Comparison of ENCODE assay signal across 23 cellular contexts in the genomic region with DNA sequence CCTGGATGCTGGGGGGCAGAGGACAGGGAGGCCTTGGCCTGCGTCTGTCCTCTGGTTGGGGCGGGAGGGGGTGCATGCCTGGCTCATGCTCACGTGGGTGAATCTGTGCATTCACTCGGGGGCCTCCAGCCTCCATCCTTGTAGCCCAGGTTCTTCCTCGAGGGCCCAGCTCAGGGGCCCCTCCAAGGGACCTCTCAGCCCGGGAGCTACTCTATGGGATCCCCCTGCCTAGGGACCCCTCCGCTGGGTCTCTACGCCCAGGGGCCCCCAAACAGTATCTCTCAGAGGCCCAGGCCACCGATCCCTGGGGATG. TPM values are rescaled to one million over a fixed set of nuclear protein-coding genes. Genes with fewer than 3 reads are reported as not detected.
A peak's percentile ranks its signal among the peaks of the same experiment; 100 is the strongest.
DNase-seq lines count a peak whose midpoint lies in the region; ATAC-seq, FAIRE-seq and TF ChIP-seq lines count a peak whose summit lies in the region.
"Had no signal": no experiment of that assay in that cellular context is flagged by ENCODE, and none has a peak within 500 bp of the region (broad histone marks: within the 10 kb centered on the region; RNA-seq: fewer than 3 reads in every experiment).

No MANE protein-coding gene starts in this region.

- dilution Hi-C loops in endothelial cell of umbilical vein (cut with MboI; ENCODE audit: extremely low pct_ligation_motif_present, low sequenced_read_pairs), result no loop called here

- no peak overlapping the region for H3K4me2 ChIP-seq in endothelial cell of umbilical vein (ENCODE audit: insufficient read depth, low read length)
- H3K4me2 ChIP-seq: A549 had no signal

- H3K36me3 Mint-ChIP-seq in nephron progenitor cell (ENCODE audit: low read depth), result no peaks in the 10 kb centered on the region
- H3K36me3 Mint-ChIP-seq: IgD-negative memory B cell; stimulated activated memory B cell treated with anti-CD40 and anti-IgM and Interleukin-4, amounts not matched to agents 10 μg/mL and 1 μg/mL and 100 μg/mL, for 72 hours had no signal

- POLR2A ChIA-PET in A673 (lab: Charles Lee; ENCODE audit: low non-redundant PET) (no interaction called here), endothelial cell of umbilical vein (lab: Charles Lee) (no interaction called here)

- H3K27me3 Mint-ChIP-seq in nephron progenitor cell (ENCODE audit: low read depth, poor library complexity), result peaks cover 29% of the 10 kb centered on the region

- H3K9ac ChIP-seq in HUES64 (ENCODE audit: low read depth, low read length), result peak overlapping the region; percentile 56
- H3K9ac ChIP-seq in endothelial cell of umbilical vein (replicated peaks; ENCODE audit: extremely low read depth, insufficient read depth, low read length), result no peak overlapping the region

- DNase-seq in A673 (ENCODE audit: low spot score), result no peak
- DNase-seq in endothelial cell of umbilical vein (ENCODE audit: low read depth, low spot score), result no peak
- no peak for DNase-seq in nephron progenitor cell
- DNase-seq in germinal center (ENCODE audit: low spot score), result no peak
- DNase-seq in medulla oblongata (ENCODE audit: extremely low spot score), result no peak
- no peak for DNase-seq in ureter (ENCODE audit: low spot score)
- DNase-seq: activated CD4-positive, alpha-beta T cell treated with anti-CD3 and anti-CD28 coated beads, Interleukin-2, amount 10 ng/mL, durations not matched to agents 7 days and 5 days; activated gamma-delta T cell treated with Interleukin-2 at 50 U/mL for 16 hours; CD4-positive, alpha-beta T cell; GOT3; MG63; NCI-H345; NK-92 treated with Interleukin-12 subunit alpha and Interleukin-12 subunit beta, amount 100 ng/mL, for 24 hours had no signal

- 30% methylated on average over 9 of the region's 9 CpGs for WGBS in HUES64

- H3K4me3 ChIP-seq in A673 (ENCODE audit: low read depth, low read length, poor library complexity, severe bottlenecking), result peak overlapping the region; percentile 19
- H3K4me3 ChIP-seq in HUES64 (ENCODE audit: low read length), result peak overlapping the region; percentile 59
- H3K4me3 ChIP-seq in endothelial cell of umbilical vein (replicated peaks in 1 of 3; ENCODE audit: insufficient read depth in 1 of 3, low read depth in 1 of 3, low read length in 3 of 3), result no peak overlapping the region
- H3K4me3 ChIP-seq: A549, ascending aorta, MG63, tibial nerve had no signal

- H3K27me3 ChIP-seq in A673 (replicated peaks; ENCODE audit: insufficient read depth, low read depth, low read length, poor library complexity) (no peaks in the 10 kb centered on the region), HUES64 (ENCODE audit: insufficient read depth, low read length) (0 out of 2 replicates have a peak, but pooled peaks cover 4% of the 10 kb centered on the region), endothelial cell of umbilical vein (ENCODE audit: control insufficient read depth in 2 of 2, insufficient read depth in 2 of 2, low read length in 2 of 2) (peaks cover 0 to 5% of the 10 kb centered on the region in 2 experiments)
- H3K27me3 ChIP-seq: ascending aorta, MG63 had no signal

- H4K20me1 ChIP-seq in endothelial cell of umbilical vein (replicated peaks; ENCODE audit: control insufficient read depth, extremely low read depth, insufficient read depth, low read length), result no peaks in the 10 kb centered on the region

- no peaks in the 10 kb centered on the region for H3K9me1 ChIP-seq in endothelial cell of umbilical vein (replicated peaks; ENCODE audit: control insufficient read depth, extremely low read depth, insufficient read depth, low read length)

- peaks cover 59% of the 10 kb centered on the region for H3K4me1 Mint-ChIP-seq in nephron progenitor cell

- H3K79me2 ChIP-seq in endothelial cell of umbilical vein (ENCODE audit: control insufficient read depth, insufficient read depth, low read length), result no peaks in the 10 kb centered on the region

- peaks cover 27% of the 10 kb centered on the region for H3K4me1 ChIP-seq in A673 (ENCODE audit: insufficient read depth, low read length, poor library complexity, severe bottlenecking)
- H3K4me1 ChIP-seq in HUES64 (ENCODE audit: insufficient read depth, low read length), result 0 out of 2 replicates have a peak, but pooled peaks cover 3% of the 10 kb centered on the region
- no peaks in the 10 kb centered on the region for H3K4me1 ChIP-seq in endothelial cell of umbilical vein (ENCODE audit: control insufficient read depth, extremely low read depth, insufficient read depth, low read length)
- H3K4me1 ChIP-seq: ascending aorta had no signal

- H3K36me3 ChIP-seq in A673 (ENCODE audit: insufficient read depth, low read length, poor library complexity, severe bottlenecking) (no peaks in the 10 kb centered on the region), HUES64 (ENCODE audit: insufficient read depth, low read length) (no peaks in the 10 kb centered on the region), endothelial cell of umbilical vein (ENCODE audit: control insufficient read depth in 2 of 2, extremely low read depth in 1 of 2, insufficient read depth in 2 of 2, low read length in 2 of 2) (no peaks in the 10 kb centered on the region)
- H3K36me3 ChIP-seq: ascending aorta, MG63, tibial nerve had no signal

- no TSS peak for BruUV-seq in A673 (replicated peaks; lab: Mats Ljungman, UMichigan)
- no TSS peak for BruUV-seq in endothelial cell of umbilical vein (replicated peaks; lab: Mats Ljungman, UMichigan)

- no peak for TF ChIP-seq POLR2A in endothelial cell of umbilical vein (IDR thresholded peaks at IDR 0.05; ENCODE audit: low read depth, low read length)

- H2AFZ ChIP-seq in endothelial cell of umbilical vein (ENCODE audit: low read depth, low read length), result peak overlapping the region; percentile 10

- H3K27ac ChIP-seq in A673 (ENCODE audit: low read depth, low read length, poor library complexity, severe bottlenecking), result no peak overlapping the region
- peak overlapping the region; percentile 36; the same call in 1 of the 2 replicates for H3K27ac ChIP-seq in HUES64 (ENCODE audit: low read depth, low read length)
- no peak overlapping the region for H3K27ac ChIP-seq in endothelial cell of umbilical vein (ENCODE audit: insufficient read depth, low read depth, low read length)
- H3K27ac ChIP-seq: ascending aorta, tibial nerve had no signal

- TF ChIP-seq CTCF in A673 (conservative IDR thresholded peaks at IDR 0.05; ENCODE audit: low read depth, low read length), result no peak
- no peak for TF ChIP-seq CTCF in endothelial cell of umbilical vein (IDR thresholded peaks at IDR 0.05; ENCODE audit: extremely low read depth in 1 of 2, insufficient read depth in 1 of 2, low read depth in 1 of 2, low read length in 2 of 2)
- no peak for TF ChIP-seq CTCF in nephron progenitor cell (IDR thresholded peaks at IDR 0.05)

- no peaks in the 10 kb centered on the region for H3K9me3 ChIP-seq in A673 (ENCODE audit: low read depth, low read length, poor library complexity, severe bottlenecking)
- no peaks in the 10 kb centered on the region for H3K9me3 ChIP-seq in HUES64 (ENCODE audit: insufficient read depth, low read depth, low read length)
- H3K9me3 ChIP-seq in endothelial cell of umbilical vein (replicated peaks; ENCODE audit: control insufficient read depth, insufficient read depth, low read length), result no peaks in the 10 kb centered on the region
- H3K9me3 ChIP-seq: A549, ascending aorta, MG63, tibial nerve had no signal

- no peak overlapping the region for H3K27ac Mint-ChIP-seq in nephron progenitor cell
- H3K27ac Mint-ChIP-seq: activated CD4-positive, alpha-beta T cell treated with anti-CD3 and anti-CD28 coated beads, Interleukin-2, amount 10 ng/mL, durations not matched to agents 7 days and 5 days; CD4-positive, alpha-beta T cell; IgD-negative memory B cell; stimulated activated memory B cell treated with anti-CD40 and anti-IgM and Interleukin-4, amounts not matched to agents 10 μg/mL and 1 μg/mL and 100 μg/mL, for 72 hours had no signal

- H3K4me3 Mint-ChIP-seq in nephron progenitor cell, result peak overlapping the region; percentile 59
- H3K4me3 Mint-ChIP-seq: activated CD4-positive, alpha-beta T cell treated with anti-CD3 and anti-CD28 coated beads, Interleukin-2, amount 10 ng/mL, durations not matched to agents 7 days and 5 days; CD4-positive, alpha-beta T cell; stimulated activated memory B cell treated with anti-CD40 and anti-IgM and Interleukin-4, amounts not matched to agents 10 μg/mL and 1 μg/mL and 100 μg/mL, for 72 hours had no signal

- no peak for FAIRE-seq in endothelial cell of umbilical vein (lab: Jason Lieb, UNC)
- FAIRE-seq: A549, colon, frontal cortex, TTC549 had no signal

- H3K9me3 Mint-ChIP-seq in nephron progenitor cell, result no peaks in the 10 kb centered on the region
- H3K9me3 Mint-ChIP-seq: CD4-positive, alpha-beta T cell; IgD-negative memory B cell had no signal

- intact Hi-C loops in A673 (cut with micrococcal nuclease; ENCODE audit: unreplicated experiment) (no loop called here), endothelial cell of umbilical vein (cut with micrococcal nuclease) (no loop called here)

- no peak for ATAC-seq in GM19023 (IDR thresholded peaks at IDR 0.05; ENCODE audit: unreplicated experiment)
- ATAC-seq: stimulated activated memory B cell treated with anti-CD40 and anti-IgM and Interleukin-4, amounts not matched to agents 10 μg/mL and 1 μg/mL and 100 μg/mL, for 72 hours had no signal

- CTCF ChIA-PET in A673 (lab: Charles Lee), result interaction anchor here (0.6 kb wide), 1 partner anchor 49 kb away, joined by 7 read pairs; no protein-coding TSS in a partner anchor
- CTCF ChIA-PET in endothelial cell of umbilical vein (lab: Charles Lee), result interaction anchor here (0.7 to 1.2 kb wide), 3 partner anchors 16 to 109 kb away, joined by 3 to 4 read pairs (median 3); no protein-coding TSS in a partner anchor

RNA-seq across cellular contexts. Expression of a gene that starts 19.7 kb away (rescaled TPM):
- total RNA-seq in A673 (2021), result 8.6 and 10.8 TPM in 2 replicates
- polyA plus RNA-seq in HUES64 (2013, experiment 1 of 2), result 4.1 TPM
- 6.3 TPM for polyA plus RNA-seq in HUES64 (2013, experiment 2 of 2)
- total RNA-seq in endothelial cell of umbilical vein, result 0.35 TPM in 2 replicates
- 0.72 and 0.75 TPM in 2 replicates for polyA plus RNA-seq in endothelial cell of umbilical vein
- polyA plus RNA-seq in endothelial cell of umbilical vein (2011; cell fraction: cytosol; rRNA removed), result 0.22 and 0.34 TPM in 2 replicates
- polyA plus RNA-seq in endothelial cell of umbilical vein (2011; cell fraction: nucleus; rRNA removed), result not detected in 2 replicates
- polyA plus RNA-seq in endothelial cell of umbilical vein (2012), result 0.17 and 1.1 TPM in 2 replicates
- not detected in 2 replicates for polyA minus RNA-seq in endothelial cell of umbilical vein
- 1.7 TPM for polyA minus RNA-seq in endothelial cell of umbilical vein (2011; cell fraction: cytosol; rRNA and poly(A)+ RNA removed)
- polyA minus RNA-seq in endothelial cell of umbilical vein (2011; cell fraction: nucleus; rRNA and poly(A)+ RNA removed), result not detected in 2 replicates
- total RNA-seq in ureter, result 1.1 TPM
- total RNA-seq: ascending aorta; CD4-positive, alpha-beta T cell had no signal
- polyA plus RNA-seq: IgD-negative memory B cell had no signal

RNA-seq across cellular contexts. Expression of a gene that starts 40.3 kb away (rescaled TPM):
- total RNA-seq in A673 (2021) (49.4 and 54.3 TPM in 2 replicates), endothelial cell of umbilical vein (48.4 and 50.3 TPM in 2 replicates), ureter (0.39 TPM)
- 25.5 TPM for polyA plus RNA-seq in HUES64 (2013, experiment 1 of 2)
- 22.4 TPM for polyA plus RNA-seq in HUES64 (2013, experiment 2 of 2)
- polyA plus RNA-seq in endothelial cell of umbilical vein, result 24.5 and 25.2 TPM in 2 replicates
- polyA plus RNA-seq in endothelial cell of umbilical vein (2011; cell fraction: cytosol; rRNA removed), result 18.5 and 19.1 TPM in 2 replicates
- polyA plus RNA-seq in endothelial cell of umbilical vein (2011; cell fraction: nucleus; rRNA removed), result 63.3 and 66.2 TPM in 2 replicates
- 7.9 and 15.2 TPM in 2 replicates for polyA plus RNA-seq in endothelial cell of umbilical vein (2012)
- 27.0 and 27.5 TPM in 2 replicates for polyA minus RNA-seq in endothelial cell of umbilical vein
- polyA minus RNA-seq in endothelial cell of umbilical vein (2011; cell fraction: cytosol; rRNA and poly(A)+ RNA removed), result 20.6 TPM
- polyA minus RNA-seq in endothelial cell of umbilical vein (2011; cell fraction: nucleus; rRNA and poly(A)+ RNA removed), result 30.2 and 31.6 TPM in 2 replicates
- total RNA-seq: ascending aorta had no signal
- polyA plus RNA-seq: IgD-negative memory B cell had no signal

Comparison
In these comparisons a context has a peak if more than half of its experiments do, and no peak if none do; other contexts are left out.
1. H3K4me3 ChIP-seq: peak in A673 (single experiment) and HUES64 (single experiment); none in endothelial cell of umbilical vein (0 of 3).
2. RNA of a gene that starts 40.3 kb away (total RNA-seq): 49.4 to 54.3 TPM in A673 and 48.4 to 50.3 TPM in endothelial cell of umbilical vein; 0.39 TPM in ureter (single experiment); every median in the first group is over 10 times any median in the second.